Comparison of ENCODE assay signal across 1 cellular context in genomic region chr16:69073181-69073669, GRCh38.
TF ChIP-seq lines count a peak whose summit lies in the region.

No MANE protein-coding gene starts in this region.

TF ChIP-seq in H1, 55 proteins besides CTCF, POLR2A, EP300 and RAD21:
- TF ChIP-seq USF2 (IDR thresholded peaks at IDR 0.05; ENCODE audit: low read length) = no peak
- no peak for TF ChIP-seq TEAD4 (IDR thresholded peaks at IDR 0.05; ENCODE audit: low read depth, low read length)
- no peak for TF ChIP-seq SIN3A (conservative IDR thresholded peaks at IDR 0.05 in 1 of 2, IDR thresholded peaks at IDR 0.05 in 1 of 2; ENCODE audit: low read depth in 1 of 2, low read length in 2 of 2)
- no peak for TF ChIP-seq FOSL1 (IDR thresholded peaks at IDR 0.05; ENCODE audit: insufficient read depth, low read depth, low read length)
- TF ChIP-seq CBX5 (IDR thresholded peaks at IDR 0.05; ENCODE audit: low read depth, low read length) = no peak
- no peak for TF ChIP-seq MAX (IDR thresholded peaks at IDR 0.05)
- TF ChIP-seq PHF8 (conservative IDR thresholded peaks at IDR 0.05; ENCODE audit: low read depth, low read length) = no peak
TF ChIP-seq in H1: peak in this region for 0.
